ENCODE assay signal across 11 cellular contexts in the genomic region with DNA sequence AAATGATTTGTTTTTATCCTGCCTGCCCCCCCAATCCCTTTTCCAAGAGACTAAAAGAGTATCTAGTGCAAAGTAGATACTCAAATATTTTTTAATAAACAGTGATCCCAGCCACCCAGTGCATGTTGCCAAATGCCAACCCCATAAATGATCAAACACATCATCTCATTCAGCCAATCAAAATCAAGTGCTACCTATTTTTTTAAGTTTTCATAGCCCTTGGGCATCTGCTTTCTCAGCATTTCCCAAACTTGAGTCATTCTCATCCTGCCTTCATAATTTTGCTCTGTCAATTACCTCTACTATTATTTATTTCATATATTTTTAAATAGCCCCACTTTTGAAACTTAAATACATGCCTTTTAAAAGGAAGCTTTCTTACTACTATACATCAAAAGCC. TPM values are rescaled to one million over a fixed set of nuclear protein-coding genes. Genes with fewer than 3 reads are reported as not detected.
"Had no signal": no experiment of that assay in that cellular context is flagged by ENCODE, and none has a peak within 500 bp of the region (broad histone marks: within the 10 kb centered on the region; RNA-seq: fewer than 3 reads in every experiment).

No MANE protein-coding gene starts in this region.

RNA-seq across cellular contexts. Expression of gene FOXD4L6, which starts 37.6 kb away (rescaled TPM):
- total RNA-seq: subcutaneous adipose tissue, temporal lobe, testis, thoracic aorta, thyroid gland, transverse colon, upper lobe of left lung, upper lobe of right lung, ureter, urinary bladder, vagina had no signal
- polyA plus RNA-seq: urinary bladder had no signal
